Comparison of ENCODE assay signal across 17 cellular contexts in genomic region chr19:29855771-29856510, GRCh38. TPM values are rescaled to one million over a fixed set of nuclear protein-coding genes. Genes with fewer than 3 reads are reported as not detected.
DNase-seq lines count a peak whose midpoint lies in the region; FAIRE-seq and TF ChIP-seq lines count a peak whose summit lies in the region.
"Had no signal": no experiment of that assay in that cellular context is flagged by ENCODE, and none has a peak within 500 bp of the region (broad histone marks: within the 10 kb centered on the region; RNA-seq: fewer than 3 reads in every experiment).

No MANE protein-coding gene starts in this region.

- CTCF ChIA-PET in H1 (lab: Charles Lee; ENCODE audit: partially characterized antibody) = interaction anchor here (0.6 to 10.5 kb wide), 4 partner anchors 15 to 133 kb away, joined by 3 to 134 read pairs (median 4); no protein-coding TSS in a partner anchor

- no peak for TF ChIP-seq EP300 in H1 (IDR thresholded peaks at IDR 0.05; ENCODE audit: borderline replicate concordance in 1 of 2, low read depth in 2 of 2, low read length in 2 of 2)

- H3K18ac ChIP-seq in H1 (ENCODE audit: extremely low read depth, low read length) = no peak overlapping the region

- no peak overlapping the region for H4K91ac ChIP-seq in H1 (replicated peaks; ENCODE audit: insufficient read length, low read length)

- no peak overlapping the region for H2BK120ac ChIP-seq in H1 (replicated peaks; ENCODE audit: low read depth, low read length)

- no peak overlapping the region for H4K8ac ChIP-seq in H1 (ENCODE audit: extremely low read depth, insufficient read depth, low read length)

- no peaks in the 10 kb centered on the region for H4K20me1 ChIP-seq in H1 (replicated peaks in 1 of 2; ENCODE audit: control insufficient read depth in 1 of 2, insufficient read depth in 2 of 2, low read length in 2 of 2)

- no peaks in the 10 kb centered on the region for H3K9me3 ChIP-seq in H1 (ENCODE audit: insufficient read depth in 2 of 2, low read depth in 1 of 2, low read length in 1 of 2)
- H3K9me3 ChIP-seq: HAP-1 had no signal

- TF ChIP-seq POLR2A in H1 (IDR thresholded peaks at IDR 0.05; ENCODE audit: control extremely low read depth in 1 of 2, low read depth in 2 of 2, low read length in 2 of 2) = no peak

- H3K4me1 ChIP-seq in H1 (replicated peaks in 1 of 4; ENCODE audit: control insufficient read depth in 3 of 4, insufficient read depth in 4 of 4, low read length in 3 of 4) = peaks cover 0 to 9% (median 7%) of the 10 kb centered on the region in 4 experiments; a peak in 6 of 7 replicates
- H3K4me1 ChIP-seq: HAP-1 had no signal

- no peak overlapping the region for H2BK15ac ChIP-seq in H1 (ENCODE audit: low read length)

- no peak overlapping the region for H3K27ac ChIP-seq in H1 (ENCODE audit: low read depth, low read length)

- no peak overlapping the region for H2BK5ac ChIP-seq in H1 (ENCODE audit: low read depth, low read length)

- H3K14ac ChIP-seq in H1 (ENCODE audit: insufficient read length) = no peak overlapping the region

- H2BK12ac ChIP-seq in H1 (ENCODE audit: low read depth, low read length) = no peak overlapping the region

- H3K4me3 ChIP-seq in H1 (ENCODE audit: extremely low read depth in 1 of 4, insufficient read depth in 2 of 4, low read depth in 3 of 4, low read length in 4 of 4) = no peak overlapping the region
- H3K4me3 ChIP-seq: HAP-1 had no signal

- no peak overlapping the region for H2BK20ac ChIP-seq in H1 (ENCODE audit: low read length)

- no peak for FAIRE-seq in H1 (lab: Jason Lieb, UNC)
- FAIRE-seq in GM19239 (lab: Jason Lieb, UNC) = no peak

- no peaks in the 10 kb centered on the region for H3K23me2 ChIP-seq in H1 (ENCODE audit: low read depth, low read length)

- no peaks in the 10 kb centered on the region for H3K79me1 ChIP-seq in H1 (ENCODE audit: low read depth, low read length)

- H3K36me3 ChIP-seq in H1 (ENCODE audit: control insufficient read depth in 2 of 4, insufficient read depth in 4 of 4, low read length in 3 of 4) = no peaks in the 10 kb centered on the region
- H3K36me3 ChIP-seq: HAP-1 had no signal

- H2AK5ac ChIP-seq in H1 (ENCODE audit: low read depth, low read length) = no peak overlapping the region

- POLR2A ChIA-PET in H1 (lab: Charles Lee; ENCODE audit: partially characterized antibody) = no interaction called here

- H3K79me2 ChIP-seq in H1 (ENCODE audit: control insufficient read depth in 1 of 2, insufficient read depth in 2 of 2, low read length in 2 of 2) = no peaks in the 10 kb centered on the region

- no peak overlapping the region for H3K56ac ChIP-seq in H1 (replicated peaks; ENCODE audit: insufficient read length, low read depth, low read length)

- WGBS in H1 (ENCODE audit: extremely low coverage in 1 of 2, insufficient coverage in 1 of 2, insufficient read length in 1 of 2, insufficient replicate concordance in 2 of 2, low coverage in 1 of 2, low lambda C conversion rate in 2 of 2, missing lambda C conversion rate in 1 of 2), 2 experiments = 86% methylated on average over 20 of the region's 20 CpGs; no CpG with 5 or more reads in 1 of the 2 experiments

- H3K4ac ChIP-seq in H1 (replicated peaks; ENCODE audit: insufficient read length, low read depth, low read length) = no peak overlapping the region

- no peak for TF ChIP-seq CTCF in H1 (IDR thresholded peaks at IDR 0.05; ENCODE audit: control extremely low read depth in 1 of 3, insufficient read depth in 1 of 3, low read depth in 1 of 3, low read length in 3 of 3)

- no peak overlapping the region for H3K23ac ChIP-seq in H1 (ENCODE audit: insufficient read length)

- H2AFZ ChIP-seq in H1 (ENCODE audit: low read length) = peak overlapping the region; percentile 56; the same call in 1 of the 2 replicates

- intact Hi-C loops in posterior vena cava (cut with DNase I) = no loop called here

- DNase-seq in NCI-H2171 treated with DMSO at 0.1 percent for 48 hours (lab: John Stamatoyannopoulos, UW) = peak; percentile 61
- no peak for DNase-seq in NCI-H2171 (lab: John Stamatoyannopoulos, UW)
- DNase-seq in NCI-H1694 treated with DMSO at 0.1 percent for 48 hours (lab: John Stamatoyannopoulos, UW) = peak; percentile 9
- no peak for DNase-seq in H1 (ENCODE audit: low read depth in 1 of 2, low spot score in 2 of 2)
- peak; percentile 41 for DNase-seq in posterior vena cava (ENCODE audit: low spot score)
- no peak for DNase-seq in NCI-H2107 treated with DMSO at 0.1 percent for 48 hours (lab: John Stamatoyannopoulos, UW; ENCODE audit: unreplicated experiment)
- DNase-seq in stimulated activated CD4-positive, alpha-beta T cell treated with anti-CD3 and anti-CD28 coated beads, Interleukin-2, amount 100 ng/mL, for 48 hours = no peak
- DNase-seq in GM19239 (ENCODE audit: insufficient read length, low spot score) = no peak
- DNase-seq: 8988T; CD8-positive, alpha-beta T cell; NCI-H1436; NCI-H2081; NCI-H2227 treated with DMSO at 0.1 percent for 48 hours; NCI-H524 treated with DMSO at 0.1 percent for 48 hours; OCI-M1; RPMI8226 had no signal

- H3K9ac ChIP-seq in H1 (replicated peaks in 1 of 4; ENCODE audit: extremely low read depth in 1 of 4, low read depth in 3 of 4, low read length in 3 of 4) = no peak overlapping the region

- H4K5ac ChIP-seq in H1 (ENCODE audit: insufficient read length, low read depth, low read length) = no peak overlapping the region

- H3K4me2 ChIP-seq in H1 (ENCODE audit: insufficient read depth in 1 of 2, low read depth in 2 of 2, low read length in 2 of 2) = no peak overlapping the region

- no peak for TF ChIP-seq RAD21 in H1 (IDR thresholded peaks at IDR 0.05 in 1 of 2, conservative IDR thresholded peaks at IDR 0.05 in 1 of 2; ENCODE audit: low read depth in 2 of 2, low read length in 2 of 2)

- H3K27me3 ChIP-seq in H1 (replicated peaks in 1 of 4; ENCODE audit: control insufficient read depth in 3 of 4, extremely low read depth in 1 of 4, insufficient read depth in 3 of 4, low read length in 3 of 4) = no peaks in the 10 kb centered on the region

TF ChIP-seq in H1, 55 proteins besides CTCF, POLR2A, EP300 and RAD21:
- TF ChIP-seq RNF2 (IDR thresholded peaks at IDR 0.05; ENCODE audit: borderline replicate concordance, low read depth, low read length, missing control alignments, poor library complexity, severe bottlenecking) = no peak

RNA-seq across cellular contexts. Expression of gene CCNE1, which starts 44.1 kb away (rescaled TPM):
- total RNA-seq in H1 (2021; fragmentation: NEBNext Ultra II Directional; extraction: Animal tissue kit (Norgen Biotek cat#: 25700)) = 41.2 and 43.2 TPM in 2 replicates
- polyA plus RNA-seq in H1 (2011; rRNA removed) = 31.8 and 44.6 TPM in 2 replicates
- 40.3 TPM for polyA plus RNA-seq in H1 (2011; cell fraction: cytosol; rRNA removed)
- 26.6 TPM for polyA plus RNA-seq in H1 (2011; cell fraction: nucleus; rRNA removed)
- polyA plus RNA-seq in H1 (2012, experiment 1 of 2) = 43.1 to 49.6 TPM (median 44.6 TPM) in 4 replicates
- 34.6 TPM for polyA plus RNA-seq in H1 (2012, experiment 2 of 2)
- 35.1 TPM for polyA plus RNA-seq in H1 (2013, experiment 1 of 2)
- polyA plus RNA-seq in H1 (2013, experiment 2 of 2) = 37.0 TPM
- polyA minus RNA-seq in H1 (2011; rRNA and poly(A)+ RNA removed) = 16.9 and 20.4 TPM in 2 replicates
- 12.8 TPM for polyA minus RNA-seq in H1 (2011; cell fraction: cytosol; rRNA and poly(A)+ RNA removed)
- 13.8 TPM for polyA minus RNA-seq in H1 (2011; cell fraction: nucleus; rRNA and poly(A)+ RNA removed)
- total RNA-seq in posterior vena cava = 1 to 10 TPM in 1 of 2 donors, under 1 TPM in 1; 0.71 to 1.0 TPM

Comparison
In these comparisons a context has a peak if more than half of its experiments do, and no peak if none do; other contexts are left out.
1. DNase-seq: peak in NCI-H2171 treated with DMSO at 0.1 percent for 48 hours (single experiment), NCI-H1694 treated with DMSO at 0.1 percent for 48 hours (single experiment) and posterior vena cava (single experiment); none in NCI-H2171 (single experiment), H1 (0 of 2), NCI-H2107 treated with DMSO at 0.1 percent for 48 hours (single experiment), stimulated activated CD4-positive, alpha-beta T cell treated with anti-CD3 and anti-CD28 coated beads, Interleukin-2, amount 100 ng/mL, for 48 hours (0 of 2) and GM19239 (single experiment).
2. RNA of gene CCNE1, which starts 44.1 kb away (total RNA-seq): 41.2 to 43.2 TPM in H1; 0.71 to 1.0 TPM in posterior vena cava; every median in the first group is over 10 times any median in the second.